ENCODE assay signal across 24 cellular contexts in genomic region chr13:85191996-85192395, GRCh38.
"Had no signal": no experiment of that assay in that cellular context is flagged by ENCODE, and none has a peak within 500 bp of the region (broad histone marks: within the 10 kb centered on the region; RNA-seq: fewer than 3 reads in every experiment).

No MANE protein-coding gene starts in this region.

- H3K27me3 ChIP-seq: MG63, Peyer's patch, SJSA1 had no signal

- H3K27ac ChIP-seq: PC-9, Peyer's patch, SJSA1, SK-N-MC had no signal

- H3K9me3 ChIP-seq: SJSA1 had no signal

- H3K36me3 ChIP-seq: MG63, Peyer's patch, SJSA1 had no signal

- H3K4me3 ChIP-seq: MG63, PC-9, Peyer's patch, SJSA1, SK-N-MC had no signal

- DNase-seq: KBM-7; MG63; NCI-H1092; NCI-H1105 treated with DMSO at 0.1 percent for 48 hours; NCI-H1436; NCI-H187; NCI-H2029; NCI-H2081 treated with DMSO at 0.1 percent for 48 hours; NCI-H2171; NCI-H226; NCI-H446; NCI-H510A; NCI-H524 treated with DMSO at 0.1 percent for 48 hours; NCI-H69; NCI-H774; NK-92 treated with Interleukin-12 subunit alpha and Interleukin-12 subunit beta, amount 100 ng/mL, for 24 hours; OCI-M1; PC-9; Peyer's patch; Right ventricle myocardium superior; RPMI8226; SIG-M5 had no signal

- H3K4me1 ChIP-seq: Peyer's patch, SJSA1 had no signal
